Comparison of ENCODE assay signal across 1 cellular context in genomic region chr2:42783511-42783910, GRCh38.
TF ChIP-seq lines count a peak whose summit lies in the region.

No MANE protein-coding gene starts in this region.

TF ChIP-seq in GM23338, 12 proteins besides CTCF, POLR2A, EP300 and RAD21:
- TF ChIP-seq STAT1 (IDR thresholded peaks at IDR 0.05; ENCODE audit: unreplicated experiment), result no peak
- no peak for TF ChIP-seq ZNF462 (CRISPR knock-in tag; IDR thresholded peaks at IDR 0.05)
- no peak for TF ChIP-seq JUNB (IDR thresholded peaks at IDR 0.05; ENCODE audit: unreplicated experiment)
